8 cellular contexts compared by ENCODE assay signal in genomic region chr14:89430271-89430620, GRCh38. TPM values are rescaled to one million over a fixed set of nuclear protein-coding genes. Genes with fewer than 3 reads are reported as not detected.
A peak's percentile ranks its signal among the peaks of the same experiment; 100 is the strongest.
DNase-seq lines count a peak whose midpoint lies in the region; ATAC-seq and TF ChIP-seq lines count a peak whose summit lies in the region.

No MANE protein-coding gene starts in this region.

- TF ChIP-seq CTCF in WI38 (IDR thresholded peaks at IDR 0.05; ENCODE audit: low read depth, low read length): no peak

- no peak overlapping the region for H3K14ac ChIP-seq in mesenchymal stem cell (ENCODE audit: low read length in 2 of 2)

- no peaks in the 10 kb centered on the region for H4K20me1 ChIP-seq in BLaER1

- H3K4me2 ChIP-seq in BLaER1: peak overlapping the region; percentile 92
- H3K4me2 ChIP-seq in mesenchymal stem cell (ENCODE audit: low read length, poor library complexity, severe bottlenecking): no peak overlapping the region

- peak; percentile 1 for ATAC-seq in GM21737 (IDR thresholded peaks at IDR 0.05; ENCODE audit: unreplicated experiment)

- peak overlapping the region; percentile 47 for H2AK5ac ChIP-seq in mesenchymal stem cell (ENCODE audit: low read length, severe bottlenecking)

- no peak overlapping the region for H2BK120ac ChIP-seq in mesenchymal stem cell (ENCODE audit: low read depth, low read length)

- peak overlapping the region; percentile 59 for H3K4me3 ChIP-seq in BLaER1
- H3K4me3 ChIP-seq in WI38 (ENCODE audit: low read depth, low read length): peak overlapping the region; percentile 11
- peak overlapping the region in 1 of 2 experiments; percentile 64 for H3K4me3 ChIP-seq in mesenchymal stem cell (ENCODE audit: insufficient read depth in 1 of 2, low read depth in 1 of 2, low read length in 2 of 2)

- H3K27me3 ChIP-seq in BLaER1 (no peaks in the 10 kb centered on the region), mesenchymal stem cell (ENCODE audit: control insufficient read depth in 1 of 2, insufficient read depth in 1 of 2, low read length in 2 of 2) (no peaks in the 10 kb centered on the region)

- no peak overlapping the region for H3K4ac ChIP-seq in mesenchymal stem cell (ENCODE audit: low read depth in 1 of 2, low read length in 2 of 2)

- H2BK12ac ChIP-seq in mesenchymal stem cell (ENCODE audit: low read length in 2 of 2): no peak overlapping the region

- no peak overlapping the region for H2BK15ac ChIP-seq in mesenchymal stem cell (ENCODE audit: low read depth, poor library complexity, severe bottlenecking)

- no peak overlapping the region for H4K91ac ChIP-seq in mesenchymal stem cell (ENCODE audit: low read length)

- H3K9me3 ChIP-seq in BLaER1 (no peaks in the 10 kb centered on the region), mesenchymal stem cell (ENCODE audit: control insufficient read depth, low read length) (no peaks in the 10 kb centered on the region)

- no CpG with 5 or more reads among the region's 1 CpG for WGBS in mesenchymal stem cell

- no peak overlapping the region for H3K23ac ChIP-seq in mesenchymal stem cell (ENCODE audit: low read length in 2 of 2)

- no peak overlapping the region for H2AFZ ChIP-seq in mesenchymal stem cell (ENCODE audit: low read depth, low read length)

- peak overlapping the region; percentile 78 for H3K9ac ChIP-seq in BLaER1
- peak overlapping the region; percentile 74 for H3K9ac ChIP-seq in mesenchymal stem cell (ENCODE audit: low read length)

- H2BK5ac ChIP-seq in mesenchymal stem cell (ENCODE audit: low read depth, low read length, poor library complexity, severe bottlenecking): no peak overlapping the region

- DNase-seq in mesenchymal stem cell: no peak
- DNase-seq in COR-L47 (lab: John Stamatoyannopoulos, UW): no peak
- DNase-seq in NCI-H2081 (lab: John Stamatoyannopoulos, UW): no peak
- DNase-seq in A172 (ENCODE audit: low spot score): no peak
- DNase-seq in NCI-H2227 treated with DMSO at 0.1 percent for 48 hours (lab: John Stamatoyannopoulos, UW): no peak

- H3K79me1 ChIP-seq in mesenchymal stem cell (replicated peaks; ENCODE audit: low read length, poor library complexity, severe bottlenecking): peaks cover 9% of the 10 kb centered on the region

- H3K27ac ChIP-seq in BLaER1 (peak overlapping the region; percentile 89), mesenchymal stem cell (ENCODE audit: low read length, poor library complexity, severe bottlenecking) (peak overlapping the region; percentile 98)

- no peak overlapping the region for H3K18ac ChIP-seq in mesenchymal stem cell (ENCODE audit: low read depth in 1 of 2, low read length in 2 of 2)

- no peak overlapping the region for H4K8ac ChIP-seq in mesenchymal stem cell (ENCODE audit: low read length)

- H3K36me3 ChIP-seq in BLaER1 (peaks cover 5% of the 10 kb centered on the region; the same call in 1 of the 2 replicates), mesenchymal stem cell (ENCODE audit: control insufficient read depth in 1 of 2, insufficient read depth in 2 of 2, low read depth in 1 of 2, low read length in 2 of 2) (no peaks in the 10 kb centered on the region)

- H3K4me1 ChIP-seq in BLaER1 (peaks cover 94% of the 10 kb centered on the region), mesenchymal stem cell (ENCODE audit: control insufficient read depth, insufficient read depth, low read depth, low read length) (peaks cover 17% of the 10 kb centered on the region)

RNA-seq across cellular contexts. Expression of gene FOXN3, which starts 13.2 kb away (rescaled TPM):
- polyA plus RNA-seq in mesenchymal stem cell (2013, experiment 1 of 2): 28.2 TPM
- 27.4 TPM for polyA plus RNA-seq in mesenchymal stem cell (2013, experiment 2 of 2)
- 2.7 and 3.3 TPM in 2 replicates for total RNA-seq in A172 (2014; rRNA removed; shearing (Covaris generic))
